In the genomic region with DNA sequence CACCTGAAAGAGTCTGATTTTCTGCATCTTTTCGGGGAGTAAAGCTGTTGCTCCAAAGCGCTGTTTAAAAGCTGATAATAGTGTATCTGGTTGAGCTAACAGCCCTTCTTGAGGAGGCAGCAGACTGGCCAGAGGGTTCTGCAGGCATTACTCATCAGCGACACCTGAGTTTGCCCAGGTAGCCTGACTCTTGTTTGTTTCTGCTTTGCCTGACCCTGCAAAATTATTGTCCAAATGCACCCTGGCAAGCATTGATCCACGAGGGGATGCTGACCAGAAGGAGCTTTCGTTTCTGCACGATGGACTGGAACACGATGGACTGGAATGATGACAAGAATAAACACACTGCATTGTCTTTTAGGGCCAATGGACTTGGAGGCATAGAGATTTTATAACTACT, we compare ENCODE assay signal across 8 cellular contexts. TPM values are rescaled to one million over a fixed set of nuclear protein-coding genes. Genes with fewer than 3 reads are reported as not detected.
DNase-seq lines count a peak whose midpoint lies in the region; ATAC-seq, FAIRE-seq and TF ChIP-seq lines count a peak whose summit lies in the region.

No MANE protein-coding gene starts in this region.

- H3K4me3 Mint-ChIP-seq in chondrocyte (ENCODE audit: unreplicated experiment): no peak overlapping the region

- no peak for TF ChIP-seq CTCF in chondrocyte (IDR thresholded peaks at IDR 0.05)
- no peak for TF ChIP-seq CTCF in psoas muscle (IDR thresholded peaks at IDR 0.05)
- TF ChIP-seq CTCF in HepG2 (CRISPR knock-in tag; IDR thresholded peaks at IDR 0.05): no peak

- H3K36me3 ChIP-seq in psoas muscle (ENCODE audit: insufficient read depth in 1 of 2, low read depth in 1 of 2) (no peaks in the 10 kb centered on the region), HepG2 (replicated peaks in 1 of 2; ENCODE audit: control insufficient read depth in 1 of 2, insufficient read depth in 2 of 2, low read length in 2 of 2) (peaks cover 3 to 14% of the 10 kb centered on the region in 2 experiments; a peak in 2 of 5 replicates), H7 (replicated peaks; ENCODE audit: control insufficient read depth, insufficient read depth, low read length) (no peaks in the 10 kb centered on the region)

- H3K79me2 ChIP-seq in HepG2 (ENCODE audit: insufficient read depth, low read length): peaks cover 94% of the 10 kb centered on the region

- ATAC-seq in GM18867 (IDR thresholded peaks at IDR 0.05; ENCODE audit: unreplicated experiment) (peak; percentile 23), HG03354 (IDR thresholded peaks at IDR 0.05; ENCODE audit: poor library complexity, severe bottlenecking, unreplicated experiment) (peak; percentile 1), psoas muscle (peak in 1 of 4 donors; percentile 72), HepG2 (no peak)

- H3K27ac ChIP-seq in psoas muscle: peak overlapping the region; percentile 61
- no peak overlapping the region for H3K27ac ChIP-seq in HepG2 (ENCODE audit: extremely low read length, insufficient read depth, low read length)

- FAIRE-seq in HepG2 (lab: Jason Lieb, UNC): no peak

- POLR2A ChIA-PET in HepG2 (lab: Yijun Ruan, JAX): no interaction called here

- TF ChIP-seq RAD21 in HepG2 (CRISPR knock-in tag; IDR thresholded peaks at IDR 0.05): no peak

- H3K27ac Mint-ChIP-seq in chondrocyte (ENCODE audit: unreplicated experiment): peak overlapping the region; percentile 76

- WGBS in psoas muscle, 3 donors: 24 to 47% (median 42%) methylated on average over 7 of the region's 7 CpGs
- 96% methylated on average over 7 of the region's 7 CpGs for WGBS in HepG2 (ENCODE audit: low lambda C conversion rate)

- TF ChIP-seq EP300 in HepG2 (IDR thresholded peaks at IDR 0.05; ENCODE audit: low read depth in 2 of 2, low read length in 2 of 2): no peak
- no peak for TF ChIP-seq EP300 in HepG2 (CRISPR knock-in tag; IDR thresholded peaks at IDR 0.05; ENCODE audit: borderline replicate concordance)

- BruUV-seq in HepG2 (replicated peaks; lab: Mats Ljungman, UMichigan): no TSS peak

- no peak overlapping the region for H2AFZ ChIP-seq in HepG2 (ENCODE audit: low read length)

- H3K4me1 Mint-ChIP-seq in chondrocyte (ENCODE audit: low read depth): peaks cover 73% of the 10 kb centered on the region

- no peak overlapping the region for H3K4me2 ChIP-seq in HepG2 (ENCODE audit: low read depth, low read length)

- H3K9me3 ChIP-seq in psoas muscle (no peaks in the 10 kb centered on the region), HepG2 (ENCODE audit: low read length) (no peaks in the 10 kb centered on the region)

- no peak overlapping the region for H3K4me3 ChIP-seq in psoas muscle
- H3K4me3 ChIP-seq in HepG2 (replicated peaks in 1 of 3; ENCODE audit: insufficient read depth in 1 of 3, low read depth in 2 of 3, low read length in 3 of 3): no peak overlapping the region
- no peak overlapping the region for H3K4me3 ChIP-seq in H7 (ENCODE audit: insufficient read depth, low read depth, low read length)

- no peak for DNase-seq in chondrocyte (ENCODE audit: low spot score)
- DNase-seq in psoas muscle: no peak
- DNase-seq in NCI-H526 treated with DMSO at 0.1 percent for 48 hours (lab: John Stamatoyannopoulos, UW): no peak
- no peak for DNase-seq in HepG2 (ENCODE audit: low spot score)
- no peak for DNase-seq in H7
- no peak for DNase-seq in NCI-H2029 (lab: John Stamatoyannopoulos, UW)

- H3K27me3 ChIP-seq in psoas muscle (ENCODE audit: insufficient read depth in 3 of 3, low read length in 2 of 3) (no peaks in the 10 kb centered on the region), HepG2 (ENCODE audit: control insufficient read depth in 1 of 2, insufficient read depth in 2 of 2, low read length in 2 of 2) (no peaks in the 10 kb centered on the region; a peak in 1 of 5 replicates), H7 (ENCODE audit: control insufficient read depth, insufficient read depth, low read length) (peaks cover 15% of the 10 kb centered on the region)

- H4K20me1 ChIP-seq in HepG2 (ENCODE audit: insufficient read depth, low read length): peaks cover 13% of the 10 kb centered on the region; the same call in 1 of the 2 replicates

- H3K4me1 ChIP-seq in psoas muscle: peaks cover 65% of the 10 kb centered on the region
- peaks cover 36% of the 10 kb centered on the region for H3K4me1 ChIP-seq in HepG2 (ENCODE audit: insufficient read depth, low read length)

- peaks cover 8% of the 10 kb centered on the region for H3K36me3 Mint-ChIP-seq in chondrocyte (ENCODE audit: low read depth)

- CTCF ChIA-PET in HepG2 (lab: Yijun Ruan, JAX; ENCODE audit: low intra/inter-chr PET ratio, low total read pairs): no interaction called here

- H3K27me3 Mint-ChIP-seq in chondrocyte (ENCODE audit: low read depth): no peaks in the 10 kb centered on the region

- in situ Hi-C loops in HepG2 (cut with HindIII; ENCODE audit: extremely low pct_ligation_motif_present, low pct_unique_long_range_greater_than_20kb): no loop called here

- H3K9ac ChIP-seq in HepG2 (ENCODE audit: insufficient read depth, low read depth, low read length): no peak overlapping the region

- TF ChIP-seq POLR2A in HepG2 (IDR thresholded peaks at IDR 0.05; ENCODE audit: insufficient read depth in 1 of 2, low read depth in 2 of 2, low read length in 2 of 2): no peak

- H3K9me3 Mint-ChIP-seq in chondrocyte (ENCODE audit: low read depth): no peaks in the 10 kb centered on the region

- intact Hi-C loops in psoas muscle (cut with DNase I) (no loop called here), HepG2 (cut with micrococcal nuclease; ENCODE audit: unreplicated experiment) (no loop called here)

TF ChIP-seq in HepG2, 621 proteins besides CTCF, POLR2A, EP300 and RAD21:
- TF ChIP-seq ZSCAN29 (CRISPR knock-in tag; conservative IDR thresholded peaks at IDR 0.05): no peak

RNA-seq across cellular contexts. Expression of a gene that starts 6.2 kb away (rescaled TPM):
- total RNA-seq in chondrocyte (381 to 570 TPM (median 560 TPM) in 3 replicates), psoas muscle (100 to 1,000 TPM; 122 to 128 (median 126) TPM), HepG2 (2016; rRNA removed; fragmentation: Illumina TruSeq; extraction: Trizol) (57.9 and 111 TPM in 2 replicates)
- polyA plus RNA-seq in psoas muscle (100 to 1,000 TPM; 118 to 239 (median 196) TPM), HepG2 (2011; rRNA removed) (77.7 and 78.8 TPM in 2 replicates)
- total RNA-seq in HepG2 (2016; cell fraction: cytosol; rRNA removed; fragmentation: Illumina TruSeq; extraction: Trizol; ENCODE audit: low read depth): 64.5 and 76.9 TPM in 2 replicates
- 52.0 and 103 TPM in 2 replicates for total RNA-seq in HepG2 (2016; cell fraction: insoluble cytoplasmic fraction; rRNA removed; fragmentation: Illumina TruSeq; extraction: Trizol)
- 78.1 and 98.3 TPM in 2 replicates for total RNA-seq in HepG2 (2016; cell fraction: membrane; rRNA removed; fragmentation: Illumina TruSeq; extraction: Trizol)
- 96.6 and 113 TPM in 2 replicates for total RNA-seq in HepG2 (2016; cell fraction: nucleus; rRNA removed; fragmentation: Illumina TruSeq; extraction: Trizol)
- polyA plus RNA-seq in HepG2 (2011; cell fraction: cytosol; rRNA removed): 125 and 154 TPM in 2 replicates
- 95.3 and 97.6 TPM in 2 replicates for polyA plus RNA-seq in HepG2 (2011; cell fraction: nucleus; rRNA removed)
- 165 and 308 TPM in 2 replicates for polyA plus RNA-seq in HepG2 (2012)
- polyA plus RNA-seq in HepG2 (2016; cell fraction: cytosol; fragmentation: Illumina TruSeq; extraction: Trizol; ENCODE audit: low read depth): 210 and 248 TPM in 2 replicates
- polyA plus RNA-seq in HepG2 (2016; cell fraction: insoluble cytoplasmic fraction; fragmentation: Illumina TruSeq; extraction: Trizol; ENCODE audit: low read depth): 125 and 147 TPM in 2 replicates
- polyA plus RNA-seq in HepG2 (2016; cell fraction: membrane; fragmentation: Illumina TruSeq; extraction: Trizol; ENCODE audit: low read depth): 191 and 218 TPM in 2 replicates
- polyA plus RNA-seq in HepG2 (2016; cell fraction: nucleus; fragmentation: Illumina TruSeq; extraction: Trizol; ENCODE audit: insufficient read depth, low read depth): 304 and 330 TPM in 2 replicates
- polyA minus RNA-seq in HepG2 (2011; rRNA and poly(A)+ RNA removed; ENCODE audit: low replicate concordance): 27.9 and 30.5 TPM in 2 replicates
- 59.3 and 60.8 TPM in 2 replicates for polyA minus RNA-seq in HepG2 (2011; cell fraction: cytosol; rRNA and poly(A)+ RNA removed)
- 32.6 TPM in 2 replicates for polyA minus RNA-seq in HepG2 (2011; cell fraction: nucleus; rRNA and poly(A)+ RNA removed)
- total RNA-seq in H7 (2014; rRNA removed; shearing (Covaris generic)): 112 and 125 TPM in 2 replicates

RNA-seq across cellular contexts. Expression of a gene that starts 54.5 kb away (rescaled TPM):
- total RNA-seq in chondrocyte (0.97 TPM in 1 of 3 replicates, not detected in the others), psoas muscle (1 to 10 TPM in 1 of 4 donors, under 1 TPM in 3; 0.29 to 3.5 (median 0.66) TPM), HepG2 (2016; rRNA removed; fragmentation: Illumina TruSeq; extraction: Trizol) (not detected in 2 replicates)
- polyA plus RNA-seq in psoas muscle (under 1 TPM; 0.46 to 0.87 (median 0.52) TPM), HepG2 (2011; rRNA removed) (not detected in 2 replicates)
- total RNA-seq in HepG2 (2016; cell fraction: cytosol; rRNA removed; fragmentation: Illumina TruSeq; extraction: Trizol; ENCODE audit: low read depth): not detected in 2 replicates
- not detected in 2 replicates for total RNA-seq in HepG2 (2016; cell fraction: insoluble cytoplasmic fraction; rRNA removed; fragmentation: Illumina TruSeq; extraction: Trizol)
- not detected in 2 replicates for total RNA-seq in HepG2 (2016; cell fraction: membrane; rRNA removed; fragmentation: Illumina TruSeq; extraction: Trizol)
- not detected in 2 replicates for total RNA-seq in HepG2 (2016; cell fraction: nucleus; rRNA removed; fragmentation: Illumina TruSeq; extraction: Trizol)
- polyA plus RNA-seq in HepG2 (2011; cell fraction: cytosol; rRNA removed): not detected in 2 replicates
- not detected in 2 replicates for polyA plus RNA-seq in HepG2 (2011; cell fraction: nucleus; rRNA removed)
- 0.07 TPM in 1 of 2 replicates, not detected in the other for polyA plus RNA-seq in HepG2 (2012)
- not detected in 2 replicates for polyA plus RNA-seq in HepG2 (2016; cell fraction: cytosol; fragmentation: Illumina TruSeq; extraction: Trizol; ENCODE audit: low read depth)
- not detected in 2 replicates for polyA plus RNA-seq in HepG2 (2016; cell fraction: insoluble cytoplasmic fraction; fragmentation: Illumina TruSeq; extraction: Trizol; ENCODE audit: low read depth)
- polyA plus RNA-seq in HepG2 (2016; cell fraction: membrane; fragmentation: Illumina TruSeq; extraction: Trizol; ENCODE audit: low read depth): not detected in 2 replicates
- not detected in 2 replicates for polyA plus RNA-seq in HepG2 (2016; cell fraction: nucleus; fragmentation: Illumina TruSeq; extraction: Trizol; ENCODE audit: insufficient read depth, low read depth)
- polyA minus RNA-seq in HepG2 (2011; rRNA and poly(A)+ RNA removed; ENCODE audit: low replicate concordance): not detected in 2 replicates
- polyA minus RNA-seq in HepG2 (2011; cell fraction: cytosol; rRNA and poly(A)+ RNA removed): not detected in 2 replicates
- polyA minus RNA-seq in HepG2 (2011; cell fraction: nucleus; rRNA and poly(A)+ RNA removed): not detected in 2 replicates
- total RNA-seq in H7 (2014; rRNA removed; shearing (Covaris generic)): 0.17 and 0.67 TPM in 2 replicates
